ENCODE assay signal across 13 cellular contexts in the genomic region with DNA sequence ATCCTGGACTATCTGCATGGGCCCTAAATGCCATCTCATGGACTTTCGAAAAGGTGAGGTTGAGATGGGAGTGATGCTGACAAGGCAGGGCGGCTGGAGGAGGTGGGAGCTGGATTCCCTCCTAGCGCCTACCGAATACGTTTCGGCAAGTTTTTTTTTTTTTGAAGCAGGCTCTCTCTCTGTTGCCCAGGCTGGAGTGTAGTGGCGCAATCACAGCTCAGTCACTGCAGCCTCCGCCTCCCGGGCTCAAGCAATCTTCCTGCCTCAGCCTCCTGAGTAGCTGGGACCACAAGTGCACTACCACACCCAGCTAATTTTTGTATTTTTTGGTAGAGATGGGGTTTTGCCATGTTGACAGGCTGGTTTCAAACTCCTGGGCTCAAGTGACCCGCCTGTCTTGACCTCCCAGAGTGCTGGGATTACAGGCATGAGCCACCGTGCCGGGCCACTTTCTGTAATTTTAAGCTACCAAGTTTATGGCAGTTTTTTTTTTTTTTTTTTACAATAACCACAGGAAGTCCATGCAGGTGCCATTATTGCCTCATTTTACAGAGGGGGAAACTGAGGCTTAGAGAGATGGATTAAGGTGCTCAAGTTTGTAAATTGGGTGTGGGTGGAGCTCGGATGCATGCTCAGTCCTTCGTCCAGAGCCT.
DNase-seq lines count a peak whose midpoint lies in the region; ATAC-seq, FAIRE-seq and TF ChIP-seq lines count a peak whose summit lies in the region.
"Had no signal": no experiment of that assay in that cellular context is flagged by ENCODE, and none has a peak within 500 bp of the region (broad histone marks: within the 10 kb centered on the region; RNA-seq: fewer than 3 reads in every experiment).

No MANE protein-coding gene starts in this region.

- ATAC-seq in stimulated activated naive CD8-positive, alpha-beta T cell treated with anti-CD3 and anti-CD28 coated beads, Interleukin-15, Interleukin-2, amounts not matched to agents 100 U/mL and 50 U/mL, for 24 hours = no peak
- no peak for ATAC-seq in GM21737 (IDR thresholded peaks at IDR 0.05; ENCODE audit: unreplicated experiment)

- no peaks in the 10 kb centered on the region for H3K27me3 ChIP-seq in hepatocyte
- H3K27me3 ChIP-seq: BE2C, cardiac muscle cell had no signal

- no peaks in the 10 kb centered on the region for H3K9me3 ChIP-seq in hepatocyte (ENCODE audit: low read depth)
- H3K9me3 ChIP-seq: BE2C had no signal

- peaks cover 28% of the 10 kb centered on the region for H3K4me1 ChIP-seq in hepatocyte (ENCODE audit: insufficient read depth)
- H3K4me1 ChIP-seq: BE2C had no signal

- H2AFZ ChIP-seq in hepatocyte = no peak overlapping the region

- H3K4me2 ChIP-seq in hepatocyte = no peak overlapping the region

- peak overlapping the region; percentile 55 for H3K4me3 Mint-ChIP-seq in stimulated activated naive CD8-positive, alpha-beta T cell treated with anti-CD3 and anti-CD28 coated beads, Interleukin-15, Interleukin-2, amounts not matched to agents 100 ng/mL and 50 ng/mL, for 24 hours
- H3K4me3 Mint-ChIP-seq in T-helper 2 cell treated with Interferon-gamma antibody and Interleukin-4, amounts not matched to agents 5 μg/mL and 100 μg/mL, for 36 hours = peak overlapping the region; percentile 62
- H3K4me3 Mint-ChIP-seq: nephron had no signal

- FAIRE-seq in urothelium cell line (lab: Jason Lieb, UNC) = peak; percentile 56

- no peak overlapping the region for H3K4me3 ChIP-seq in hepatocyte
- H3K4me3 ChIP-seq: cardiac muscle cell had no signal

- DNase-seq in stimulated activated naive CD8-positive, alpha-beta T cell treated with anti-CD3 and anti-CD28 coated beads, Interleukin-15, Interleukin-2, amounts not matched to agents 100 U/mL and 50 U/mL, for 24 hours = no peak
- DNase-seq in T-helper 2 cell treated with Interferon-gamma antibody and Interleukin-4, amounts not matched to agents 5 μg/mL and 100 μg/mL, for 36 hours (ENCODE audit: low spot score) = no peak
- DNase-seq in hepatocyte (ENCODE audit: low spot score) (no peak), urothelium cell line (ENCODE audit: low spot score) (no peak), NCI-H2029 (lab: John Stamatoyannopoulos, UW) (no peak), SIG-M5 (lab: John Stamatoyannopoulos, UW) (no peak)
- DNase-seq: BE2C, KBM-7, NCI-H2107 had no signal

- H3K27ac ChIP-seq in hepatocyte = peak overlapping the region; percentile 64

- H4K20me1 ChIP-seq in hepatocyte (ENCODE audit: insufficient read depth, poor library complexity, severe bottlenecking) = no peaks in the 10 kb centered on the region

- H3K27me3 Mint-ChIP-seq in stimulated activated naive CD8-positive, alpha-beta T cell treated with anti-CD3 and anti-CD28 coated beads, Interleukin-15, Interleukin-2, amounts not matched to agents 100 ng/mL and 50 ng/mL, for 24 hours = no peaks in the 10 kb centered on the region
- H3K27me3 Mint-ChIP-seq in T-helper 2 cell treated with Interferon-gamma antibody and Interleukin-4, amounts not matched to agents 5 μg/mL and 100 μg/mL, for 36 hours (ENCODE audit: low read depth) = no peaks in the 10 kb centered on the region

- no peak for TF ChIP-seq CTCF in hepatocyte (IDR thresholded peaks at IDR 0.05; ENCODE audit: poor library complexity)

- H3K79me2 ChIP-seq in hepatocyte = peaks cover 5% of the 10 kb centered on the region

- H3K36me3 ChIP-seq in hepatocyte (replicated peaks; ENCODE audit: insufficient read depth, low read depth) = no peaks in the 10 kb centered on the region
- H3K36me3 ChIP-seq: BE2C, cardiac muscle cell had no signal

- peaks cover 65% of the 10 kb centered on the region for H3K4me1 Mint-ChIP-seq in stimulated activated naive CD8-positive, alpha-beta T cell treated with anti-CD3 and anti-CD28 coated beads, Interleukin-15, Interleukin-2, amounts not matched to agents 100 ng/mL and 50 ng/mL, for 24 hours (ENCODE audit: low read depth)
- H3K4me1 Mint-ChIP-seq in T-helper 2 cell treated with Interferon-gamma antibody and Interleukin-4, amounts not matched to agents 5 μg/mL and 100 μg/mL, for 36 hours (ENCODE audit: low read depth) = peaks cover 30% of the 10 kb centered on the region

- H3K36me3 Mint-ChIP-seq in stimulated activated naive CD8-positive, alpha-beta T cell treated with anti-CD3 and anti-CD28 coated beads, Interleukin-15, Interleukin-2, amounts not matched to agents 100 ng/mL and 50 ng/mL, for 24 hours (ENCODE audit: low read depth) = peaks cover 39% of the 10 kb centered on the region
- H3K36me3 Mint-ChIP-seq in T-helper 2 cell treated with Interferon-gamma antibody and Interleukin-4, amounts not matched to agents 5 μg/mL and 100 μg/mL, for 36 hours (ENCODE audit: low read depth) = peaks cover 20% of the 10 kb centered on the region

- peaks cover 9% of the 10 kb centered on the region for H3K9me3 Mint-ChIP-seq in stimulated activated naive CD8-positive, alpha-beta T cell treated with anti-CD3 and anti-CD28 coated beads, Interleukin-15, Interleukin-2, amounts not matched to agents 100 ng/mL and 50 ng/mL, for 24 hours
- H3K9me3 Mint-ChIP-seq in T-helper 2 cell treated with Interferon-gamma antibody and Interleukin-4, amounts not matched to agents 5 μg/mL and 100 μg/mL, for 36 hours = peaks cover 13% of the 10 kb centered on the region

- no peaks in the 10 kb centered on the region for H3K9me2 ChIP-seq in hepatocyte (replicated peaks; ENCODE audit: insufficient read depth)

- WGBS in hepatocyte (ENCODE audit: low lambda C conversion rate, missing lambda C conversion rate) = 82% methylated on average over 14 of the region's 14 CpGs

- H3K27ac Mint-ChIP-seq in stimulated activated naive CD8-positive, alpha-beta T cell treated with anti-CD3 and anti-CD28 coated beads, Interleukin-15, Interleukin-2, amounts not matched to agents 100 ng/mL and 50 ng/mL, for 24 hours = peak overlapping the region; percentile 88
- H3K27ac Mint-ChIP-seq in T-helper 2 cell treated with Interferon-gamma antibody and Interleukin-4, amounts not matched to agents 5 μg/mL and 100 μg/mL, for 36 hours = peak overlapping the region; percentile 77
